In genomic region chr6:48087448-48087847, GRCh38 we compare ENCODE assay signal across 1 cellular context.
TF ChIP-seq lines count a peak whose summit lies in the region.

No MANE protein-coding gene starts in this region.

TF ChIP-seq in GM23338, 12 proteins besides CTCF, POLR2A, EP300 and RAD21:
- TF ChIP-seq ZNF462 (CRISPR knock-in tag; IDR thresholded peaks at IDR 0.05) (no peak), EZH2 (IDR thresholded peaks at IDR 0.05; ENCODE audit: low read depth, unreplicated experiment) (no peak), STAT1 (IDR thresholded peaks at IDR 0.05; ENCODE audit: unreplicated experiment) (no peak), NANOG (IDR thresholded peaks at IDR 0.05; ENCODE audit: borderline replicate concordance) (no peak), EZH2phosphoT487 (IDR thresholded peaks at IDR 0.05; ENCODE audit: unreplicated experiment) (no peak), ETS1 (IDR thresholded peaks at IDR 0.05) (no peak), ZNF331 (CRISPR knock-in tag; IDR thresholded peaks at IDR 0.05; ENCODE audit: low read depth) (no peak), CREB1 (CRISPR knock-in tag; IDR thresholded peaks at IDR 0.05; ENCODE audit: low read depth) (no peak), REST (IDR thresholded peaks at IDR 0.05; ENCODE audit: unreplicated experiment) (no peak), JUNB (IDR thresholded peaks at IDR 0.05; ENCODE audit: unreplicated experiment) (no peak), ZNF114 (CRISPR knock-in tag; IDR thresholded peaks at IDR 0.05) (no peak), POLR2AphosphoS5 (IDR thresholded peaks at IDR 0.05; ENCODE audit: low read depth) (no peak)
TF ChIP-seq in GM23338: peak in this region for 0.
